12 cellular contexts compared by ENCODE assay signal in the genomic region with DNA sequence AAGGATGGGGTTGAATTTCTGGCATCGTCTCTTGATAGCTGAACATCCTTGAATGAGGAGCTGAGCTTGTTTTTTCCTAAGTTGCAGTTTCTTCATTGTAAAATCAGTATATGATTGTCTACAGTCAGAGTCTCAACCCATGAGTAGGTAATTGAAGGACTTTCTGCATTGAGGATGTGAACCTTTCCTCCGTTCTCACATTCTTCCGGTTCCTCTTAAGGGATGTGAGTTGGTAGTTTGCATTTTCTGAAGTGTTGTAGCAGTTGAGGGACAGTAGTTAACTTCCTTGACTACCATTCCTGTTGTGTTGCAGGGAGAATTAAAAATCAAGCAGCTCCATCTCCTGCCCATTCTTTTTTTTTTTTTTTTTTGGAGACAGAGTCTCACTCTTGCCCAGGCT. TPM values are rescaled to one million over a fixed set of nuclear protein-coding genes. Genes with fewer than 3 reads are reported as not detected.
DNase-seq lines count a peak whose midpoint lies in the region; ATAC-seq and TF ChIP-seq lines count a peak whose summit lies in the region.
"Had no signal": no experiment of that assay in that cellular context is flagged by ENCODE, and none has a peak within 500 bp of the region (broad histone marks: within the 10 kb centered on the region; RNA-seq: fewer than 3 reads in every experiment).

No MANE protein-coding gene starts in this region.

- TF ChIP-seq CTCF in GM10248 (IDR thresholded peaks at IDR 0.05; ENCODE audit: control extremely low read depth, extremely low read depth, low read depth, missing control alignments), result no peak
- no peak for TF ChIP-seq CTCF in body of pancreas (IDR thresholded peaks at IDR 0.05)
- TF ChIP-seq CTCF in prostate gland (IDR thresholded peaks at IDR 0.05), result no peak

- H3K4me1 ChIP-seq in body of pancreas (peaks cover 71% of the 10 kb centered on the region), prostate gland (replicated peaks) (peaks cover 39% of the 10 kb centered on the region)
- H3K4me1 ChIP-seq: neural progenitor cell had no signal

- 86 to 100% methylated on average over 3 of the region's 3 CpGs for WGBS in body of pancreas, 2 donors
- 91% methylated on average over 3 of the region's 3 CpGs for WGBS in prostate gland

- intact Hi-C loops in body of pancreas (cut with DNase I) (no loop called here), prostate gland (cut with DNase I) (no loop called here)

- H3K36me3 ChIP-seq in body of pancreas (replicated peaks in 1 of 2; ENCODE audit: insufficient read depth in 1 of 2, low read depth in 2 of 2) (no peaks in the 10 kb centered on the region), prostate gland (no peaks in the 10 kb centered on the region)
- H3K36me3 ChIP-seq: neural progenitor cell had no signal

- DNase-seq in GM10248 (ENCODE audit: extremely low spot score) (peak; percentile 52), body of pancreas (no peak), prostate gland (ENCODE audit: low spot score) (no peak), hepatic stellate cell (ENCODE audit: low spot score) (no peak), anterior cingulate cortex (lab: John Stamatoyannopoulos, UW) (no peak), HPDE6-E6E7 (ENCODE audit: extremely low spot score) (no peak), HK-2 (ENCODE audit: unreplicated experiment) (no peak)
- DNase-seq: activated T-cell treated with anti-CD3 and anti-CD28 coated beads for 4 hours; central memory CD4-positive, alpha-beta T cell; H7 had no signal

- no peak for TF ChIP-seq POLR2A in body of pancreas (IDR thresholded peaks at IDR 0.05)
- no peak for TF ChIP-seq POLR2A in prostate gland (IDR thresholded peaks at IDR 0.05)

- ATAC-seq in HG03175 (IDR thresholded peaks at IDR 0.05; ENCODE audit: unreplicated experiment) (peak; percentile 77), body of pancreas (no peak)

- no peaks in the 10 kb centered on the region for H3K27me3 ChIP-seq in body of pancreas
- H3K27me3 ChIP-seq in prostate gland (replicated peaks; ENCODE audit: insufficient read depth), result no peaks in the 10 kb centered on the region
- H3K27me3 ChIP-seq: neural progenitor cell had no signal

- POLR2A ChIA-PET in GM10248 (lab: Yijun Ruan, JAX), result interaction anchor here (0.7 kb wide), 2 partner anchors 27 to 37 kb away, joined by 3 read pairs; no protein-coding TSS in a partner anchor

- H3K9me3 ChIP-seq in body of pancreas, result no peaks in the 10 kb centered on the region
- no peaks in the 10 kb centered on the region for H3K9me3 ChIP-seq in prostate gland

- no peak overlapping the region for H3K4me3 ChIP-seq in body of pancreas
- H3K4me3 ChIP-seq in prostate gland, result no peak overlapping the region
- H3K4me3 ChIP-seq: neural progenitor cell had no signal

- peak overlapping the region in 3 of 4 donors; percentile 84 to 94 (median 90) for H3K27ac ChIP-seq in body of pancreas
- H3K27ac ChIP-seq in prostate gland, result peak overlapping the region; percentile 86 to 91
- H3K27ac ChIP-seq: neural progenitor cell had no signal

- CTCF ChIA-PET in GM10248 (lab: Yijun Ruan, JAX), result interaction anchor here (1.1 to 2.3 kb wide), 3 partner anchors 10 to 20 kb away, joined by 3 to 9 read pairs (median 3); partner anchors contain the start of gene TPCN1

RNA-seq across cellular contexts. Expression of gene TPCN1, which starts 19.1 kb away (rescaled TPM):
- total RNA-seq in body of pancreas, result 10 to 100 TPM; 45.1 to 78.4 TPM
- total RNA-seq in prostate gland, result 10 to 100 TPM; 52.6 to 65.3 TPM

RNA-seq across cellular contexts. Expression of gene RITA1, which starts 54.9 kb away (rescaled TPM):
- 10 to 100 TPM in 1 of 2 donors, 1 to 10 TPM in 1; 6.9 to 15.3 TPM for total RNA-seq in body of pancreas
- total RNA-seq in prostate gland, result 10 to 100 TPM; 29.0 to 39.7 TPM

RNA-seq across cellular contexts. Expression of gene DDX54, which starts 55.1 kb away (rescaled TPM):
- total RNA-seq in body of pancreas (10 to 100 TPM; 52.7 TPM), prostate gland (100 to 1,000 TPM in 1 of 2 donors, 10 to 100 TPM in 1; 66.3 to 119 TPM)
